6 cellular contexts compared by ENCODE assay signal in genomic region chr1:42814815-42815214, GRCh38. TPM values are rescaled to one million over a fixed set of nuclear protein-coding genes. Genes with fewer than 3 reads are reported as not detected.
"Had no signal": no experiment of that assay in that cellular context is flagged by ENCODE, and none has a peak within 500 bp of the region (broad histone marks: within the 10 kb centered on the region; RNA-seq: fewer than 3 reads in every experiment).

No MANE protein-coding gene starts in this region.

RNA-seq across cellular contexts. Expression of gene TMEM269, which starts 30.0 kb away (rescaled TPM):
- total RNA-seq: dermis microvascular lymphatic vessel endothelial cell, esophagus squamous epithelium, glomerular endothelial cell, left ventricle myocardium inferior had no signal
- polyA plus RNA-seq: heart left ventricle, liver had no signal
